ENCODE assay signal across 16 cellular contexts in genomic region chr20:31693402-31693801, GRCh38. TPM values are rescaled to one million over a fixed set of nuclear protein-coding genes. Genes with fewer than 3 reads are reported as not detected.
DNase-seq lines count a peak whose midpoint lies in the region; ATAC-seq, FAIRE-seq and TF ChIP-seq lines count a peak whose summit lies in the region.
"Had no signal": no experiment of that assay in that cellular context is flagged by ENCODE, and none has a peak within 500 bp of the region (broad histone marks: within the 10 kb centered on the region; RNA-seq: fewer than 3 reads in every experiment).

No MANE protein-coding gene starts in this region.

- no peak overlapping the region for H2AFZ ChIP-seq in Karpas-422 (ENCODE audit: low read length)

- no peak for ATAC-seq in stimulated activated effector memory CD8-positive, alpha-beta T cell treated with anti-CD3 and anti-CD28 coated beads, Interleukin-12 subunit alpha, Interleukin-12 subunit beta, amount 100 ng/mL, for 72 hours
- ATAC-seq: GM12878 had no signal

- H4K20me1 ChIP-seq in Karpas-422 (ENCODE audit: insufficient read depth, low read depth, low read length), result no peaks in the 10 kb centered on the region

- H3K4me3 ChIP-seq in Karpas-422 (ENCODE audit: low read length), result no peak overlapping the region
- H3K4me3 ChIP-seq: GM12878 had no signal

- FAIRE-seq in D721Med (lab: Jason Lieb, UNC), result no peak
- FAIRE-seq: GM12878 had no signal

- H3K9me3 Mint-ChIP-seq in T-helper 1 cell treated with Interleukin-12 subunit alpha and Interleukin-12 subunit beta and Interleukin-4 antibody, amounts not matched to agents 30 μg/mL and 1 μg/mL, for 36 hours, result no peaks in the 10 kb centered on the region
- no peaks in the 10 kb centered on the region for H3K9me3 Mint-ChIP-seq in stimulated activated effector memory CD8-positive, alpha-beta T cell treated with anti-CD3 and anti-CD28 coated beads, Interleukin-12 subunit alpha, Interleukin-12 subunit beta, amount 100 ng/mL, for 72 hours

- H3K27me3 ChIP-seq in Karpas-422 (ENCODE audit: low read length), result no peaks in the 10 kb centered on the region

- H3K36me3 Mint-ChIP-seq in T-helper 1 cell treated with Interleukin-12 subunit alpha and Interleukin-12 subunit beta and Interleukin-4 antibody, amounts not matched to agents 30 μg/mL and 1 μg/mL, for 36 hours (ENCODE audit: low read depth), result peaks cover 39% of the 10 kb centered on the region
- peaks cover 100% of the 10 kb centered on the region for H3K36me3 Mint-ChIP-seq in stimulated activated effector memory CD8-positive, alpha-beta T cell treated with anti-CD3 and anti-CD28 coated beads, Interleukin-12 subunit alpha, Interleukin-12 subunit beta, amount 100 ng/mL, for 72 hours

- H3K4me2 ChIP-seq in Karpas-422 (ENCODE audit: low read depth, low read length, poor library complexity, severe bottlenecking), result no peak overlapping the region

- no peak for TF ChIP-seq CTCF in D721Med (IDR thresholded peaks at IDR 0.05; ENCODE audit: insufficient read depth, missing control alignments)

- peaks cover 60% of the 10 kb centered on the region for H3K4me1 Mint-ChIP-seq in T-helper 1 cell treated with Interleukin-12 subunit alpha and Interleukin-12 subunit beta and Interleukin-4 antibody, amounts not matched to agents 30 μg/mL and 1 μg/mL, for 36 hours (ENCODE audit: low read depth)
- peaks cover 67% of the 10 kb centered on the region for H3K4me1 Mint-ChIP-seq in stimulated activated effector memory CD8-positive, alpha-beta T cell treated with anti-CD3 and anti-CD28 coated beads, Interleukin-12 subunit alpha, Interleukin-12 subunit beta, amount 100 ng/mL, for 72 hours

- H3K36me3 ChIP-seq in Karpas-422 (ENCODE audit: insufficient read depth, low read length), result no peaks in the 10 kb centered on the region

- peak overlapping the region; percentile 95 for H3K27ac ChIP-seq in Karpas-422 (ENCODE audit: low read length)
- H3K27ac ChIP-seq in angular gyrus (ENCODE audit: low read depth, low read length), result peak overlapping the region; percentile 13

- no peaks in the 10 kb centered on the region for H3K27me3 Mint-ChIP-seq in T-helper 1 cell treated with Interleukin-12 subunit alpha and Interleukin-12 subunit beta and Interleukin-4 antibody, amounts not matched to agents 30 μg/mL and 1 μg/mL, for 36 hours (ENCODE audit: low read depth)

- H3K4me3 Mint-ChIP-seq in T-helper 1 cell treated with Interleukin-12 subunit alpha and Interleukin-12 subunit beta and Interleukin-4 antibody, amounts not matched to agents 30 μg/mL and 1 μg/mL, for 36 hours, result no peak overlapping the region
- no peak overlapping the region for H3K4me3 Mint-ChIP-seq in stimulated activated effector memory CD8-positive, alpha-beta T cell treated with anti-CD3 and anti-CD28 coated beads, Interleukin-12 subunit alpha, Interleukin-12 subunit beta, amount 100 ng/mL, for 72 hours

- peaks cover 49% of the 10 kb centered on the region for H3K4me1 ChIP-seq in Karpas-422 (ENCODE audit: low read length)

- no peaks in the 10 kb centered on the region for H3K9me3 ChIP-seq in Karpas-422 (ENCODE audit: low read length)

- no peak overlapping the region for H3K9ac ChIP-seq in Karpas-422 (ENCODE audit: low read length)

- H3K27ac Mint-ChIP-seq in T-helper 1 cell treated with Interleukin-12 subunit alpha and Interleukin-12 subunit beta and Interleukin-4 antibody, amounts not matched to agents 30 μg/mL and 1 μg/mL, for 36 hours, result peak overlapping the region; percentile 15
- peak overlapping the region; percentile 76 for H3K27ac Mint-ChIP-seq in stimulated activated effector memory CD8-positive, alpha-beta T cell treated with anti-CD3 and anti-CD28 coated beads, Interleukin-12 subunit alpha, Interleukin-12 subunit beta, amount 100 ng/mL, for 72 hours

- no peaks in the 10 kb centered on the region for H3K9me2 ChIP-seq in Karpas-422 (replicated peaks; ENCODE audit: insufficient read depth, low read length)

- peaks cover 50% of the 10 kb centered on the region for H3K79me2 ChIP-seq in Karpas-422 (ENCODE audit: low read length)

- DNase-seq in T-helper 1 cell (no peak), Karpas-422 (no peak), iPS-NIHi11 (ENCODE audit: low spot score) (no peak), LoVo (ENCODE audit: low spot score) (no peak), D721Med (ENCODE audit: insufficient read length, low spot score) (no peak)
- DNase-seq in stimulated activated effector memory CD8-positive, alpha-beta T cell treated with anti-CD3 and anti-CD28 coated beads, Interleukin-12 subunit alpha, Interleukin-12 subunit beta, amount 100 ng/mL, for 72 hours (ENCODE audit: low spot score in 2 of 2), result no peak
- DNase-seq: 8988T; activated CD4-positive, alpha-beta T cell treated with anti-CD3 and anti-CD28 coated beads for 4 hours; central memory CD4-positive, alpha-beta T cell; effector memory CD4-positive, alpha-beta T cell; hypothalamus had no signal

RNA-seq across cellular contexts. Expression of gene BCL2L1, which starts 29.3 kb away (rescaled TPM):
- 41.0 and 56.1 TPM in 2 replicates for total RNA-seq in Karpas-422 (2014; rRNA removed; shearing (Covaris generic); ENCODE audit: low replicate concordance)

RNA-seq across cellular contexts. Expression of gene TPX2, which starts 45.7 kb away (rescaled TPM):
- total RNA-seq in Karpas-422 (2014; rRNA removed; shearing (Covaris generic); ENCODE audit: low replicate concordance), result 54.0 and 55.5 TPM in 2 replicates

RNA-seq across cellular contexts. Expression of gene COX4I2, which starts 55.7 kb away (rescaled TPM):
- total RNA-seq in Karpas-422 (2014; rRNA removed; shearing (Covaris generic); ENCODE audit: low replicate concordance), result not detected in 2 replicates
- total RNA-seq: GM12878, pulmonary artery endothelial cell, temporal lobe had no signal
